Comparison of ENCODE assay signal across 25 cellular contexts in genomic region chr9:134071149-134071548, GRCh38.
"Had no signal": no experiment of that assay in that cellular context is flagged by ENCODE, and none has a peak within 500 bp of the region (broad histone marks: within the 10 kb centered on the region; RNA-seq: fewer than 3 reads in every experiment).

No MANE protein-coding gene starts in this region.

- H2AFZ ChIP-seq: hepatocyte, parathyroid adenoma had no signal

- H3K4me2 ChIP-seq: hepatocyte had no signal

- H3K27ac ChIP-seq: ascending aorta, cardiac muscle cell, colonic mucosa, dorsolateral prefrontal cortex, gastroesophageal sphincter, hepatocyte, parathyroid adenoma, psoas muscle, suprapubic skin, tibial artery, WERI-Rb-1 had no signal

- H3K27me3 ChIP-seq: ascending aorta, colonic mucosa, dorsolateral prefrontal cortex, suprapubic skin had no signal

- DNase-seq: activated CD4-positive, alpha-beta memory T cell treated with anti-CD3 and anti-CD28 coated beads, Interleukin-2, amount 10 ng/mL, durations not matched to agents 7 days and 5 days; activated CD4-positive, alpha-beta T cell treated with anti-CD3 and anti-CD28 coated beads for 48 hours; activated CD8-positive, alpha-beta memory T cell treated with anti-CD3 and anti-CD28 coated beads, Interleukin-2, amount 50 U/mL, for 48 hours; activated gamma-delta T cell; activated naive CD8-positive, alpha-beta T cell treated with anti-CD3 and anti-CD28 coated beads, Interleukin-2, amount 10 ng/mL, durations not matched to agents 7 days and 5 days; activated T-cell treated with anti-CD3 and anti-CD28 coated beads, Interleukin-2, amount 50 U/mL, for 24 hours; cerebellar nuclear complex; colonic mucosa; dorsolateral prefrontal cortex; effector memory CD4-positive, alpha-beta T cell; midbrain; naive thymus-derived CD8-positive, alpha-beta T cell; nucleus accumbens; psoas muscle; stimulated activated naive CD4-positive, alpha-beta T cell; T1000 had no signal

- H3K9me3 ChIP-seq: ascending aorta, colonic mucosa, psoas muscle, suprapubic skin, tibial artery had no signal

- ATAC-seq: activated CD4-positive, CD25-positive, alpha-beta regulatory T cell treated with anti-CD3 and anti-CD28 coated beads, Interleukin-2, amount 50 U/mL, for 24 hours; gastroesophageal sphincter; naive thymus-derived CD8-positive, alpha-beta T cell; psoas muscle had no signal

- H3K4me3 ChIP-seq: ascending aorta, cardiac muscle cell, colonic mucosa, dorsolateral prefrontal cortex, gastroesophageal sphincter, hepatocyte, psoas muscle, suprapubic skin, tibial artery had no signal

- H3K36me3 ChIP-seq: ascending aorta, cardiac muscle cell, colonic mucosa, gastroesophageal sphincter, suprapubic skin, tibial artery, WERI-Rb-1 had no signal

- H3K9ac ChIP-seq: parathyroid adenoma had no signal

- H3K4me1 ChIP-seq: colonic mucosa, parathyroid adenoma had no signal
